ENCODE assay signal across 12 cellular contexts in the genomic region with DNA sequence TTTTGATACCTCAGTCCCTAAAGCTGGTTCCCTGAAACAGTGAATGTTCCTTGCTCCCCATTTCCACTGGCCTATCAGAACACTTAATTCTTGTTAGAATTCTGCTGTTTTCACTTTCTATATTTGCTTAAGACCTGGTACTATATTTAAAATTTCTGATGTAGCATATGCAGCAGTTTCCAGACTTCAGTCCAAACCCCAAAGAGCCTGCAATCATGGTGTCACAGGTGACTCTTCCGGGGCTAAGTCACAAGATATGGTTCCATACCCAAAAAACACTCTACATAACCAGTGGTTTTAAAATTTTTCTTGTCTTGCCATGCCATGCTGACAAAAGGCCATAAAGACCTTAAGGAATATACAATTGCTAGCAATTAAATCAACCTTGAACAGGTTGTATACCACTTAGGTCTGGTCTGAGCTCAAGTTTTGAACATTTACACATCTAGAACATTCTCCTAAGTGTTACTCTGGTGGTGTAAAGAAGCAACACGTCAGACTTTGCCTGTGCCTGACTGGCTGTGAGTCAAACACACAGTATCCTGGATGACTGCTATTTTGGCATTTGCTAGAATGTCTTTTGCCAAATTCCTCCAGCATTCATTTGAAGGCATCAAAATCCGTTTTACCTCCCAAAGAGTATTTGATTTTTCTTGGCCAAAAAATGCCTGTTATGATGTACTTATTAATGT.
DNase-seq lines count a peak whose midpoint lies in the region; ATAC-seq and TF ChIP-seq lines count a peak whose summit lies in the region.
"Had no signal": no experiment of that assay in that cellular context is flagged by ENCODE, and none has a peak within 500 bp of the region (broad histone marks: within the 10 kb centered on the region; RNA-seq: fewer than 3 reads in every experiment).

No MANE protein-coding gene starts in this region.

- 38% methylated on average over 3 of the region's 3 CpGs for WGBS in right cardiac atrium
- 43% methylated on average over 3 of the region's 3 CpGs for WGBS in esophagus muscularis mucosa

- no peaks in the 10 kb centered on the region for H3K27me3 ChIP-seq in right cardiac atrium (ENCODE audit: control insufficient read depth, insufficient read depth)
- peaks cover 0 to 15% (median 0%) of the 10 kb centered on the region in 4 donors for H3K27me3 ChIP-seq in esophagus muscularis mucosa

- H3K9me3 ChIP-seq in right cardiac atrium (ENCODE audit: control insufficient read depth, low read length), result no peaks in the 10 kb centered on the region
- no peaks in the 10 kb centered on the region for H3K9me3 ChIP-seq in esophagus muscularis mucosa

- in situ Hi-C loops in ACHN (cut with HindIII; ENCODE audit: low pct_ligation_motif_present, low pct_unique_long_range_greater_than_20kb, low sequenced_read_pairs), result no loop called here

- no peaks in the 10 kb centered on the region for H3K36me3 ChIP-seq in esophagus muscularis mucosa

- TF ChIP-seq POLR2A in esophagus muscularis mucosa (IDR thresholded peaks at IDR 0.05; ENCODE audit: low read depth), result no peak

- H3K27ac ChIP-seq in right cardiac atrium (ENCODE audit: low read length) (no peak overlapping the region), esophagus muscularis mucosa (replicated peaks in 1 of 4) (no peak overlapping the region)
- H3K27ac ChIP-seq: skin epidermis had no signal

- ATAC-seq in right cardiac atrium, result peak; percentile 76 to 79

- TF ChIP-seq EP300 in esophagus muscularis mucosa (IDR thresholded peaks at IDR 0.05), result no peak

- intact Hi-C loops in right cardiac atrium (cut with DNase I) (no loop called here), esophagus muscularis mucosa (cut with DNase I) (no loop called here)

- DNase-seq in ACHN (peak; percentile 39), LHCN-M2 (ENCODE audit: low read depth) (peak; percentile 65), cardiac fibroblast (ENCODE audit: low read depth in 2 of 2) (peak; percentile 87 to 88), right cardiac atrium (peak in 1 of 3 donors; percentile 50), esophagus muscularis mucosa (ENCODE audit: extremely low spot score) (no peak), 8988T (no peak), cortex of kidney (lab: John Stamatoyannopoulos, UW) (no peak), NCI-H2029 treated with DMSO at 0.1 percent for 48 hours (lab: John Stamatoyannopoulos, UW) (no peak)
- DNase-seq: activated naive CD4-positive, alpha-beta T cell treated with Interleukin-2 at 50 U/mL for 16 hours; NCI-H1436 treated with DMSO at 0.1 percent for 48 hours; T-helper 2 cell had no signal

- TF ChIP-seq CTCF in cardiac fibroblast (IDR thresholded peaks at IDR 0.05; ENCODE audit: low read depth, low read length) (no peak), esophagus muscularis mucosa (IDR thresholded peaks at IDR 0.05) (no peak)

- H3K4me3 ChIP-seq in cardiac fibroblast (replicated peaks in 1 of 2; ENCODE audit: low read depth in 2 of 2, low read length in 2 of 2) (no peak overlapping the region), right cardiac atrium (ENCODE audit: low read length) (no peak overlapping the region), esophagus muscularis mucosa (no peak overlapping the region)
- H3K4me3 ChIP-seq: skin epidermis had no signal

- H3K4me1 ChIP-seq in right cardiac atrium (ENCODE audit: control insufficient read depth, insufficient read depth, low read length) (no peaks in the 10 kb centered on the region), esophagus muscularis mucosa (peaks cover 0 to 13% (median 12%) of the 10 kb centered on the region in 4 donors)

Comparison
In these comparisons a context has a peak if more than half of its experiments do, and no peak if none do; other contexts are left out.
1. DNase-seq: peak in ACHN (single experiment), LHCN-M2 (single experiment) and cardiac fibroblast (2 of 2); none in esophagus muscularis mucosa (single experiment), 8988T (single experiment), cortex of kidney (single experiment) and NCI-H2029 treated with DMSO at 0.1 percent for 48 hours (single experiment).